8 cellular contexts compared by ENCODE assay signal in genomic region chr6:6723792-6724318, GRCh38.
DNase-seq lines count a peak whose midpoint lies in the region; ATAC-seq and TF ChIP-seq lines count a peak whose summit lies in the region.

No MANE protein-coding gene starts in this region.

- DNase-seq in CD1c-positive myeloid dendritic cell (ENCODE audit: extremely low spot score) (peak; percentile 66), UCSD-AML1 (lab: John Stamatoyannopoulos, UW; ENCODE audit: unreplicated experiment) (peak; percentile 60), sciatic nerve (ENCODE audit: low spot score) (no peak), GM20000 (ENCODE audit: low spot score) (no peak), dedifferentiated amniotic fluid mesenchymal stem cell (ENCODE audit: extremely low spot score) (no peak)
- no peak for DNase-seq in effector CD4-positive, alpha-beta T cell

- intact Hi-C loops in sciatic nerve (cut with DNase I), result no loop called here

- H3K36me3 ChIP-seq in iPS-18a (ENCODE audit: control insufficient read depth, low read depth, low read length), result no peaks in the 10 kb centered on the region

- peak overlapping the region; percentile 33 for H3K4me3 ChIP-seq in iPS-18a (ENCODE audit: low read length)

- peak overlapping the region; percentile 49 for H3K9ac ChIP-seq in iPS-18a (ENCODE audit: low read length)

- H3K4me1 ChIP-seq in iPS-18a (ENCODE audit: control insufficient read depth, low read depth, low read length), result peaks cover 45% of the 10 kb centered on the region

- TF ChIP-seq CTCF in GM20000 (IDR thresholded peaks at IDR 0.05; ENCODE audit: extremely low read depth, missing control alignments), result no peak

- peaks cover 33% of the 10 kb centered on the region for H3K27me3 ChIP-seq in iPS-18a (ENCODE audit: control insufficient read depth, insufficient read depth, low read length)

- H3K27ac ChIP-seq in iPS-18a (ENCODE audit: low read length), result no peak overlapping the region

- H3K9me3 ChIP-seq in iPS-18a (ENCODE audit: control insufficient read depth, low read depth, low read length), result no peaks in the 10 kb centered on the region

- peak; percentile 60 for ATAC-seq in sciatic nerve
- no peak for ATAC-seq in GM18502 (IDR thresholded peaks at IDR 0.05; ENCODE audit: poor library complexity, unreplicated experiment)

Comparison
In these comparisons a context has a peak if more than half of its experiments do, and no peak if none do; other contexts are left out.
1. DNase-seq: peak in CD1c-positive myeloid dendritic cell (single experiment) and UCSD-AML1 (single experiment); none in sciatic nerve (single experiment), effector CD4-positive, alpha-beta T cell (single experiment), GM20000 (single experiment) and dedifferentiated amniotic fluid mesenchymal stem cell (single experiment).